Comparison of ENCODE assay signal across 12 cellular contexts in genomic region chr9:89437772-89438171, GRCh38.
DNase-seq lines count a peak whose midpoint lies in the region; ATAC-seq and TF ChIP-seq lines count a peak whose summit lies in the region.
"Had no signal": no experiment of that assay in that cellular context is flagged by ENCODE, and none has a peak within 500 bp of the region (broad histone marks: within the 10 kb centered on the region; RNA-seq: fewer than 3 reads in every experiment).

No MANE protein-coding gene starts in this region.

- H3K4me3 Mint-ChIP-seq in activated naive CD4-positive, alpha-beta T cell treated with anti-CD3 and anti-CD28 coated beads, Interleukin-2, amount 10 ng/mL, durations not matched to agents 7 days and 5 days, result no peak overlapping the region
- no peak overlapping the region for H3K4me3 Mint-ChIP-seq in activated CD8-positive, alpha-beta T cell treated with anti-CD3 and anti-CD28 coated beads, Interleukin-2, amount 10 ng/mL, durations not matched to agents 7 days and 5 days
- H3K4me3 Mint-ChIP-seq in memory B cell, result no peak overlapping the region

- peak; percentile 8 for ATAC-seq in activated CD8-positive, alpha-beta T cell treated with anti-CD3 and anti-CD28 coated beads, Interleukin-2, amount 10 ng/mL, durations not matched to agents 7 days and 5 days
- ATAC-seq in memory B cell (ENCODE audit: low read depth) (no peak), GM18511 (IDR thresholded peaks at IDR 0.05; ENCODE audit: unreplicated experiment) (no peak)
- ATAC-seq: foreskin keratinocyte had no signal

- H3K9me3 Mint-ChIP-seq in activated naive CD4-positive, alpha-beta T cell treated with anti-CD3 and anti-CD28 coated beads, Interleukin-2, amount 10 ng/mL, durations not matched to agents 7 days and 5 days, result no peaks in the 10 kb centered on the region
- H3K9me3 Mint-ChIP-seq in activated CD8-positive, alpha-beta T cell treated with anti-CD3 and anti-CD28 coated beads, Interleukin-2, amount 10 ng/mL, durations not matched to agents 7 days and 5 days (ENCODE audit: insufficient read depth), result no peaks in the 10 kb centered on the region
- H3K9me3 Mint-ChIP-seq in memory B cell, result no peaks in the 10 kb centered on the region

- TF ChIP-seq CTCF in ascending aorta (IDR thresholded peaks at IDR 0.05), result no peak

- H3K36me3 ChIP-seq in ascending aorta, result no peaks in the 10 kb centered on the region

- peaks cover 81% of the 10 kb centered on the region for H3K4me1 Mint-ChIP-seq in activated naive CD4-positive, alpha-beta T cell treated with anti-CD3 and anti-CD28 coated beads, Interleukin-2, amount 10 ng/mL, durations not matched to agents 7 days and 5 days
- peaks cover 94% of the 10 kb centered on the region for H3K4me1 Mint-ChIP-seq in activated CD8-positive, alpha-beta T cell treated with anti-CD3 and anti-CD28 coated beads, Interleukin-2, amount 10 ng/mL, durations not matched to agents 7 days and 5 days (ENCODE audit: low read depth)
- H3K4me1 Mint-ChIP-seq in memory B cell, result peaks cover 68% of the 10 kb centered on the region

- CTCF ChIA-PET in activated naive CD4-positive, alpha-beta T cell treated with anti-CD3 and anti-CD28 coated beads, Interleukin-2, amount 10 ng/mL, durations not matched to agents 7 days and 5 days (lab: Charles Lee), result interaction anchor here (1.2 kb wide), 1 partner anchor 111 kb away, joined by 4 read pairs; no protein-coding TSS in a partner anchor
- CTCF ChIA-PET in activated CD8-positive, alpha-beta T cell treated with anti-CD3 and anti-CD28 coated beads, Interleukin-2, amount 10 ng/mL, durations not matched to agents 7 days and 5 days (lab: Charles Lee), result interaction anchor here (3.6 kb wide), 1 partner anchor 10 kb away, joined by 19 read pairs; no protein-coding TSS in a partner anchor

- H3K27ac Mint-ChIP-seq in activated naive CD4-positive, alpha-beta T cell treated with anti-CD3 and anti-CD28 coated beads, Interleukin-2, amount 10 ng/mL, durations not matched to agents 7 days and 5 days, result peak overlapping the region; percentile 82
- H3K27ac Mint-ChIP-seq in activated CD8-positive, alpha-beta T cell treated with anti-CD3 and anti-CD28 coated beads, Interleukin-2, amount 10 ng/mL, durations not matched to agents 7 days and 5 days, result peak overlapping the region; percentile 83
- peak overlapping the region; percentile 14 for H3K27ac Mint-ChIP-seq in memory B cell

- H3K27me3 ChIP-seq in ascending aorta, result no peaks in the 10 kb centered on the region
- H3K27me3 ChIP-seq: foreskin keratinocyte had no signal

- no peak overlapping the region for H3K27ac ChIP-seq in ascending aorta
- H3K27ac ChIP-seq: foreskin keratinocyte, SK-N-MC had no signal

- POLR2A ChIA-PET in activated CD8-positive, alpha-beta T cell treated with anti-CD3 and anti-CD28 coated beads, Interleukin-2, amount 10 ng/mL, durations not matched to agents 7 days and 5 days (lab: Charles Lee), result no interaction called here

- intact Hi-C loops in ascending aorta (cut with DNase I), result no loop called here

- no peaks in the 10 kb centered on the region for H3K4me1 ChIP-seq in ascending aorta
- H3K4me1 ChIP-seq: foreskin keratinocyte had no signal

- H3K36me3 Mint-ChIP-seq in activated naive CD4-positive, alpha-beta T cell treated with anti-CD3 and anti-CD28 coated beads, Interleukin-2, amount 10 ng/mL, durations not matched to agents 7 days and 5 days, result peaks cover 44% of the 10 kb centered on the region
- peaks cover 67% of the 10 kb centered on the region for H3K36me3 Mint-ChIP-seq in activated CD8-positive, alpha-beta T cell treated with anti-CD3 and anti-CD28 coated beads, Interleukin-2, amount 10 ng/mL, durations not matched to agents 7 days and 5 days (ENCODE audit: low read depth)
- H3K36me3 Mint-ChIP-seq in memory B cell, result no peaks in the 10 kb centered on the region

- H3K9me3 ChIP-seq in ascending aorta, result no peaks in the 10 kb centered on the region

- DNase-seq in activated naive CD4-positive, alpha-beta T cell treated with anti-CD3 and anti-CD28 coated beads, Interleukin-2, amount 10 ng/mL, durations not matched to agents 7 days and 5 days, result no peak
- no peak for DNase-seq in activated naive CD4-positive, alpha-beta T cell treated with Interleukin-2 at 50 U/mL for 16 hours
- DNase-seq in activated CD8-positive, alpha-beta T cell treated with anti-CD3 and anti-CD28 coated beads, Interleukin-2, amount 10 ng/mL, durations not matched to agents 7 days and 5 days, result no peak
- DNase-seq in memory B cell (ENCODE audit: low spot score in 2 of 2), result no peak
- DNase-seq in NCI-H1436 treated with DMSO at 0.1 percent for 48 hours (lab: John Stamatoyannopoulos, UW), result no peak
- no peak for DNase-seq in amygdala (lab: John Stamatoyannopoulos, UW)
- DNase-seq in ascending aorta (ENCODE audit: low spot score in 2 of 2), result no peak
- DNase-seq: foreskin keratinocyte, GDM1, NCI-H2171 treated with DMSO at 0.1 percent for 48 hours had no signal

- no peaks in the 10 kb centered on the region for H3K27me3 Mint-ChIP-seq in activated naive CD4-positive, alpha-beta T cell treated with anti-CD3 and anti-CD28 coated beads, Interleukin-2, amount 10 ng/mL, durations not matched to agents 7 days and 5 days
- H3K27me3 Mint-ChIP-seq in activated CD8-positive, alpha-beta T cell treated with anti-CD3 and anti-CD28 coated beads, Interleukin-2, amount 10 ng/mL, durations not matched to agents 7 days and 5 days (ENCODE audit: low read depth), result no peaks in the 10 kb centered on the region
- no peaks in the 10 kb centered on the region for H3K27me3 Mint-ChIP-seq in memory B cell

- no peak overlapping the region for H3K4me3 ChIP-seq in ascending aorta
- H3K4me3 ChIP-seq: SK-N-MC had no signal

Comparison
In these comparisons a context has a peak if more than half of its experiments do, and no peak if none do; other contexts are left out.
1. H3K27ac Mint-ChIP-seq: peak in every context shown above with its lines; median percentile 83 in activated CD8-positive, alpha-beta T cell treated with anti-CD3 and anti-CD28 coated beads, Interleukin-2, amount 10 ng/mL, durations not matched to agents 7 days and 5 days; 82 in activated naive CD4-positive, alpha-beta T cell treated with anti-CD3 and anti-CD28 coated beads, Interleukin-2, amount 10 ng/mL, durations not matched to agents 7 days and 5 days; 14 in memory B cell.